ENCODE assay signal across 2 cellular contexts in genomic region chr17:19580566-19580920, GRCh38. TPM values are rescaled to one million over a fixed set of nuclear protein-coding genes. Genes with fewer than 3 reads are reported as not detected.
"Had no signal": no experiment of that assay in that cellular context is flagged by ENCODE, and none has a peak within 500 bp of the region (broad histone marks: within the 10 kb centered on the region; RNA-seq: fewer than 3 reads in every experiment).

No MANE protein-coding gene starts in this region.

RNA-seq across cellular contexts. Expression of gene SLC47A1, which starts 46.9 kb away (rescaled TPM):
- total RNA-seq: activated CD8-positive, alpha-beta T cell treated with anti-CD3 and anti-CD28 coated beads, Interleukin-2, amount 10 ng/mL, durations not matched to agents 7 days and 5 days; natural killer cell treated with Interleukin-12 subunit alpha and Interleukin-12 subunit beta and Interleukin-15 and Interleukin-18, amount 100 ng/mL, for 72 hours had no signal
